8 cellular contexts compared by ENCODE assay signal in the genomic region with DNA sequence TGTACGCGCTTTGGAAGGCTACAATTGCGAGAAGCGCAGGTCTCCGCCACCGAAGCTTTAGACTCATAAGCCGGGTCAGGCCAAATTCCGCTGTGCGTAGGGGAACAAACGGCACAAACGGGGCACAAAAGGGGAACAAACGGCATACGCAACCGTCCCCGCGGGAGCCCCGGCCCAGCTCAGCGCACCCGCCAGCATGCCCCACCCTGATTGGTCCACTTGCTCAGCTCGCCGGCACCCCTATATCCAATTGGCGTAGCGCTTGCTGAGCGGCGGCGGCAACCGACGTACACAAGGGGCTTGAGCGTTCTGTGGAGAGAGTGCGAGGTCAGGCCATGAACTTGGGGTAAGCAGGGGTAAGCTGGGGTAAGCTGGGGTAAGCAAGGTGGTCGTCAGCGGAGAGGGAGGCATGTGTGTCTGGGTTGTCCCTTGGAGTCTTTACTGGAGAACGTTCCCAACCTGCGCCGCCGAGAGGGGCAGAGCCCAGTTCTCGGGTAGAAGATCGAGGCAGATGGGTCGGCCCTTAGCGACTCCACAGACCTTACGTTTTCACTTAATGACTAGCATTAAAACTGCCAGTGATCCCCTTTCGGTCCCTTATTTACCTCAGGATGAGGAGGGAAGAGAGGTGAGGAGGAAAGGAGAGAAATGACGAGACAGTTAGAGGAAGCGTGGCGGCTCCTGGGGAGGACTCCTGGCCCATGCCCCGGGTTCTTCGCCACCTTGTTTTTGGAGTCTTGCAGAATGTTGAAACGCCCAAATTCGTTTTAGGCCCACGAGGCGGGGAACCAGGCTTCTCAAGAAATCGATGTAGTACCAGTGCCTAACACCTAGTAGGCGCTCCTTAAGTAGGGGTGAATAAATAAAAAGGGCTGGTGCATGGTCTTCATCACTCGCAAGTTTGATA. TPM values are rescaled to one million over a fixed set of nuclear protein-coding genes. Genes with fewer than 3 reads are reported as not detected.
DNase-seq lines count a peak whose midpoint lies in the region; ATAC-seq and TF ChIP-seq lines count a peak whose summit lies in the region.

A gene (plus strand): TSS at position 268 of the 907 bp plus-strand sequence. CDS start 68 bp downstream, at position 336.

- H3K9me3 ChIP-seq in DND-41 (ENCODE audit: insufficient read depth, low read length, severe bottlenecking), result no peaks in the 10 kb centered on the region
- H3K9me3 ChIP-seq in PC-9 (ENCODE audit: insufficient read depth, low read depth), result no peaks in the 10 kb centered on the region
- no peaks in the 10 kb centered on the region for H3K9me3 ChIP-seq in muscle layer of colon (ENCODE audit: low read length)

- intact Hi-C loops in PC-9 (cut with micrococcal nuclease; ENCODE audit: unreplicated experiment), result no loop called here

- peak within 1 kb of the TSS; percentile 69 for H3K4me2 ChIP-seq in DND-41 (ENCODE audit: insufficient read depth, low read length)
- peak within 1 kb of the TSS; percentile 82 for H3K4me2 ChIP-seq in PC-9

- POLR2A ChIA-PET in PC-9 (lab: Charles Lee; ENCODE audit: unreplicated experiment), result interaction anchor here (0.6 to 0.7 kb wide), 3 partner anchors 25 to 491 kb away, joined by 3 to 7 read pairs (median 4); no protein-coding TSS in a partner anchor

- peak within 1 kb of the TSS; percentile 95 for H3K4me3 Mint-ChIP-seq in activated T-cell treated with anti-CD3 and anti-CD28 coated beads, Interleukin-2, amount 50 U/mL, for 24 hours

- TF ChIP-seq CTCF in DND-41 (IDR thresholded peaks at IDR 0.05; ENCODE audit: borderline replicate concordance, extremely low read depth, low read length, poor library complexity, severe bottlenecking) (peak; percentile 67), PC-9 (conservative IDR thresholded peaks at IDR 0.05) (peak; percentile 75)

- H3K9ac ChIP-seq in DND-41 (ENCODE audit: low read depth, low read length) (peak within 1 kb of the TSS; percentile 66), muscle layer of colon (ENCODE audit: low read length) (peak within 1 kb of the TSS; percentile 93)

- peaks cover 22% of the 10 kb centered on the region for H3K79me2 ChIP-seq in DND-41 (ENCODE audit: insufficient read depth, low read length)
- H3K79me2 ChIP-seq in PC-9 (ENCODE audit: low read depth), result peaks cover 20% of the 10 kb centered on the region

- DNase-seq in DND-41 (peak; percentile 88), KBM-7 (peak; percentile 90), PC-9 (peak; percentile 76 to 89)
- DNase-seq in activated T-cell treated with anti-CD3 and anti-CD28 coated beads, Interleukin-2, amount 50 U/mL, for 24 hours, result peak; percentile 93
- DNase-seq in stimulated activated CD8-positive, alpha-beta memory T cell treated with anti-CD3 and anti-CD28 coated beads, Interleukin-7, amount 100 ng/mL, for 24 hours (ENCODE audit: low read depth), result peak; percentile 82

- H3K27me3 ChIP-seq in DND-41 (ENCODE audit: insufficient read depth, low read length, poor library complexity) (peaks cover 3% of the 10 kb centered on the region), PC-9 (ENCODE audit: insufficient read depth, low read depth) (peaks cover 31% of the 10 kb centered on the region), muscle layer of colon (ENCODE audit: control insufficient read depth in 1 of 2, insufficient read depth in 2 of 2, low read length in 2 of 2) (no peaks in the 10 kb centered on the region)

- H3K36me3 ChIP-seq in DND-41 (ENCODE audit: insufficient read depth, low read length) (peaks cover 5% of the 10 kb centered on the region; the same call in 1 of the 2 replicates), PC-9 (ENCODE audit: low read depth) (0 out of 2 replicates have a peak, but pooled peaks cover 7% of the 10 kb centered on the region), muscle layer of colon (ENCODE audit: insufficient read depth, low read length) (peaks cover 7% of the 10 kb centered on the region)

- peaks cover 19% of the 10 kb centered on the region; the same call in 1 of the 2 replicates for H3K4me1 ChIP-seq in DND-41 (ENCODE audit: insufficient read depth, low read length)
- peaks cover 11% of the 10 kb centered on the region for H3K4me1 ChIP-seq in PC-9 (replicated peaks; ENCODE audit: insufficient read depth)
- peaks cover 9% of the 10 kb centered on the region for H3K4me1 ChIP-seq in muscle layer of colon (ENCODE audit: insufficient read depth, low read length)

- peak within 1 kb of the TSS; percentile 94 for H2AFZ ChIP-seq in DND-41 (ENCODE audit: low read depth, low read length)
- peak within 1 kb of the TSS; percentile 92 for H2AFZ ChIP-seq in PC-9

- H3K27ac ChIP-seq in DND-41 (ENCODE audit: low read length) (peak within 1 kb of the TSS; percentile 83), PC-9 (peak within 1 kb of the TSS; percentile 28), muscle layer of colon (ENCODE audit: low read depth, low read length) (peak within 1 kb of the TSS; percentile 94)

- H3K4me3 ChIP-seq in DND-41 (ENCODE audit: low read depth in 1 of 2, low read length in 2 of 2) (peak within 1 kb of the TSS; percentile 37 to 90; a peak in 3 of 4 replicates), PC-9 (peak within 1 kb of the TSS; percentile 70), muscle layer of colon (ENCODE audit: low read depth in 1 of 2, low read length in 2 of 2) (peak within 1 kb of the TSS; percentile 71 to 96)

- peaks cover 33% of the 10 kb centered on the region for H3K4me1 Mint-ChIP-seq in activated T-cell treated with anti-CD3 and anti-CD28 coated beads, Interleukin-2, amount 50 U/mL, for 24 hours (ENCODE audit: low read depth)

- H3K9me2 ChIP-seq in PC-9 (ENCODE audit: insufficient read depth), result no peaks in the 10 kb centered on the region

- peak within 1 kb of the TSS; percentile 99 for H3K27ac Mint-ChIP-seq in activated T-cell treated with anti-CD3 and anti-CD28 coated beads, Interleukin-2, amount 50 U/mL, for 24 hours

- H3K36me3 Mint-ChIP-seq in activated T-cell treated with anti-CD3 and anti-CD28 coated beads, Interleukin-2, amount 50 U/mL, for 24 hours (ENCODE audit: low read depth), result peaks cover 51% of the 10 kb centered on the region

- H3F3A ChIP-seq in PC-9 (ENCODE audit: insufficient read depth, low read depth), result no peaks in the 10 kb centered on the region; the same call in 1 of the 2 replicates

- no peaks in the 10 kb centered on the region for H3K27me3 Mint-ChIP-seq in activated T-cell treated with anti-CD3 and anti-CD28 coated beads, Interleukin-2, amount 50 U/mL, for 24 hours

- H3K9me3 Mint-ChIP-seq in activated T-cell treated with anti-CD3 and anti-CD28 coated beads, Interleukin-2, amount 50 U/mL, for 24 hours, result peaks cover 3% of the 10 kb centered on the region

- TSS peak; percentile 61 for BruUV-seq in PC-9 (replicated peaks; lab: Mats Ljungman, UMichigan)

- peak; percentile 99 for ATAC-seq in DND-41 (ENCODE audit: insufficient read depth, low read depth)
- ATAC-seq in GM21717 (IDR thresholded peaks at IDR 0.05; ENCODE audit: unreplicated experiment), result peak; percentile 99
- peak; percentile 99 for ATAC-seq in esophagus mucosa

- H4K20me1 ChIP-seq in DND-41 (ENCODE audit: insufficient read depth, low read length), result no peaks in the 10 kb centered on the region
- H4K20me1 ChIP-seq in PC-9 (ENCODE audit: insufficient read depth), result no peaks in the 10 kb centered on the region

- CTCF ChIA-PET in PC-9 (lab: Charles Lee), result no interaction called here

- in situ Hi-C loops in KBM-7 (cut with MboI; ENCODE audit: low pct_unique_long_range_greater_than_20kb, low sequenced_read_pairs), result no loop called here

RNA-seq across cellular contexts. Expression of the gene that starts here (rescaled TPM):
- 17.3 and 22.3 TPM in 2 replicates for total RNA-seq in PC-9 (2021)
- total RNA-seq in esophagus mucosa, result 9.6 TPM

Comparison
In these comparisons a context has a peak if more than half of its experiments do, and no peak if none do; other contexts are left out.
1. Peak in every context shown above with its lines: DNase-seq, ATAC-seq, H3K4me3 ChIP-seq and H3K27ac ChIP-seq.
2. H3K27ac ChIP-seq: peak in every context shown above with its lines; median percentile 94 in muscle layer of colon; 83 in DND-41; 28 in PC-9.